Comparison of ENCODE assay signal across 33 cellular contexts in genomic region chr15:50298340-50298739, GRCh38. TPM values are rescaled to one million over a fixed set of nuclear protein-coding genes. Genes with fewer than 3 reads are reported as not detected.
"Had no signal": no experiment of that assay in that cellular context is flagged by ENCODE, and none has a peak within 500 bp of the region (broad histone marks: within the 10 kb centered on the region; RNA-seq: fewer than 3 reads in every experiment).

No MANE protein-coding gene starts in this region.

- H3K4me3 Mint-ChIP-seq: activated CD4-positive, alpha-beta memory T cell treated with anti-CD3 and anti-CD28 coated beads for 36 hours; activated CD4-positive, alpha-beta T cell treated with anti-CD3 and anti-CD28 coated beads, Interleukin-2, amount 10 ng/mL, durations not matched to agents 7 days and 5 days; activated naive CD8-positive, alpha-beta T cell treated with anti-CD3 and anti-CD28 coated beads, Interleukin-2, amount 50 U/mL, for 24 hours; activated T-cell treated with anti-CD3 and anti-CD28 coated beads, Interleukin-2, amount 50 U/mL, for 4 hours; brain; central memory CD8-positive, alpha-beta T cell; T-cell had no signal

- H3K4me1 Mint-ChIP-seq: activated CD4-positive, alpha-beta T cell treated with anti-CD3 and anti-CD28 coated beads, Interleukin-2, amount 10 ng/mL, durations not matched to agents 7 days and 5 days; brain; central memory CD8-positive, alpha-beta T cell; T-cell had no signal

- DNase-seq: activated CD4-positive, alpha-beta memory T cell treated with anti-CD3 and anti-CD28 coated beads for 36 hours; activated CD4-positive, alpha-beta T cell treated with anti-CD3 and anti-CD28 coated beads, Interleukin-2, amount 10 ng/mL, durations not matched to agents 7 days and 5 days; activated CD4-positive, CD25-positive, alpha-beta regulatory T cell; activated CD8-positive, alpha-beta memory T cell treated with anti-CD3 and anti-CD28 coated beads for 24 hours; activated effector memory CD4-positive, alpha-beta T cell treated with anti-CD3 and anti-CD28 coated beads, Interleukin-2, amount 50 U/mL, for 16 hours; activated naive CD4-positive, alpha-beta T cell treated with Interleukin-2 at 50 U/mL for 16 hours; activated naive CD8-positive, alpha-beta T cell treated with anti-CD3 and anti-CD28 coated beads, Interleukin-2, amount 50 U/mL, for 24 hours; activated T-cell treated with anti-CD3 and anti-CD28 coated beads, Interleukin-2, amount 50 U/mL, for 4 hours; amniotic stem cell; MG63; MV-4-11; NCI-H1092 treated with DMSO at 0.1 percent for 48 hours; NCI-H1417 treated with DMSO at 0.1 percent for 48 hours; NCI-H1694; NCI-H2029; NCI-H2107; NCI-H345; NCI-H510A; NCI-H526 treated with DMSO at 0.1 percent for 48 hours; NCI-H82; RPMI8226; T-cell; T-helper 2 cell; T1000 had no signal

- H3K27ac Mint-ChIP-seq: activated CD4-positive, alpha-beta memory T cell treated with anti-CD3 and anti-CD28 coated beads for 36 hours; activated CD4-positive, alpha-beta T cell treated with anti-CD3 and anti-CD28 coated beads, Interleukin-2, amount 10 ng/mL, durations not matched to agents 7 days and 5 days; activated naive CD8-positive, alpha-beta T cell treated with anti-CD3 and anti-CD28 coated beads, Interleukin-2, amount 50 U/mL, for 24 hours; brain; T-cell had no signal

- H3K9me3 ChIP-seq: MG63 had no signal

- H3K9me3 Mint-ChIP-seq: activated CD4-positive, alpha-beta memory T cell treated with anti-CD3 and anti-CD28 coated beads for 36 hours; activated CD4-positive, alpha-beta T cell treated with anti-CD3 and anti-CD28 coated beads, Interleukin-2, amount 10 ng/mL, durations not matched to agents 7 days and 5 days; activated naive CD4-positive, alpha-beta T cell treated with anti-CD3 and anti-CD28 coated beads, Interleukin-2, amount 50 U/mL, for 72 hours; activated naive CD8-positive, alpha-beta T cell treated with anti-CD3 and anti-CD28 coated beads, Interleukin-2, amount 50 U/mL, for 24 hours; activated T-cell treated with anti-CD3 and anti-CD28 coated beads, Interleukin-2, amount 50 U/mL, for 4 hours; brain; central memory CD8-positive, alpha-beta T cell; T-cell had no signal

- H3K27me3 Mint-ChIP-seq: activated CD4-positive, alpha-beta memory T cell treated with anti-CD3 and anti-CD28 coated beads for 36 hours; activated CD4-positive, alpha-beta T cell treated with anti-CD3 and anti-CD28 coated beads, Interleukin-2, amount 10 ng/mL, durations not matched to agents 7 days and 5 days; activated naive CD8-positive, alpha-beta T cell treated with anti-CD3 and anti-CD28 coated beads, Interleukin-2, amount 50 U/mL, for 24 hours; brain; central memory CD8-positive, alpha-beta T cell; T-cell had no signal

- H3K4me3 ChIP-seq: MG63, SK-N-MC had no signal

- H3K27me3 ChIP-seq: MG63 had no signal

- H3K27ac ChIP-seq: SK-N-MC, VCaP had no signal

- ATAC-seq: activated naive CD4-positive, alpha-beta T cell treated with anti-CD3 and anti-CD28 coated beads, Interleukin-2, amount 50 U/mL, for 72 hours; activated naive CD8-positive, alpha-beta T cell treated with anti-CD3 and anti-CD28 coated beads, Interleukin-2, amount 50 U/mL, for 24 hours; activated T-cell treated with anti-CD3 and anti-CD28 coated beads, Interleukin-2, amount 50 U/mL, for 4 hours; Panc1; Right ventricle myocardium inferior; T-cell had no signal

RNA-seq across cellular contexts. Expression of gene HDC, which starts 32.8 kb away (rescaled TPM):
- total RNA-seq: astrocyte, OCI-LY7 had no signal
